In the genomic region with DNA sequence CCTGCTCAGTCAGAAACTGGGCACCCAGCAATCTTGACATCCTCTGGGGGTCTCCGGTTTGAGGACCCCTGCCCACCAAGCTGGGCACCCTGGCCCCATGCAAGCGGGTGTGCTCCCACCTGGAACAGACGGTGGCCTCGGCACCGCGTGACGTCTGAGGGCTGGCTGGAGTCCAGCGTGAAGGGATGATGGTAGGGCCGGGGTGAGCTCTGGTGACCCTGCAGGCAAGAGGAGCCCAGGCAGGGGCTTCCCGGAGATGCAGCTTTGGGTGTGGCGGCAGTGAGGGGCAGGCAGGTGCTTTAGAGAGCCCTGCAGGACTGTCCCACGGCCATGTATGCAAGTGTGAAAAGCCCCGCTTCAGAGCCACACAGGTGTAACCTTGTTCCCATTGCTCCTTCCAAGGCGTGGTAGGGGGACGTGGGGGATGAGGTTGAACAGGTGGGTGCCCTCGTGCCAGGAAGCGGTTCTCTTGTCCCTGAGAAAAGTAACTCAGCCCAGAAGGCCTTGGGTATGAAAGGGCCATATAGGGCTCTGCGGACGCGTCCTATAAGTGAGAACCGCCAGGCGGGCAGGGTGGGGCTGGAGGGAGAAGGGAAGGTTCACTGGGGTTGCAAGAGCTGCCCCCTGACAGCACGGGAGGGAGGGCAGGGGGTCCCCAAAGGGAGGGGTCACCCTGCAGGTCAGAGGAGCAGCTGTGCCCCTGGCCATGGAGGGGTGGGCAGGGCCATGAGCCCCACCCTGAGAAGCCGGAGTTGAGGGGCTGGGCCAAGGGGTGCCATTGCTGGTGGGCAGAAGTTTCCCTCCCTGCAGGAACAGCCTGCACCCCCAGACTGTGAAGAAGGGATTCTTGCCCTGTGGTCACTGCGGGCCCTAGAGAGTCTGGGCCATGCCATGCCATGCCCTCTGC, we compare ENCODE assay signal across 26 cellular contexts. TPM values are rescaled to one million over a fixed set of nuclear protein-coding genes. Genes with fewer than 3 reads are reported as not detected.
DNase-seq lines count a peak whose midpoint lies in the region; ATAC-seq and TF ChIP-seq lines count a peak whose summit lies in the region.
"Had no signal": no experiment of that assay in that cellular context is flagged by ENCODE, and none has a peak within 500 bp of the region (broad histone marks: within the 10 kb centered on the region; RNA-seq: fewer than 3 reads in every experiment).

No MANE protein-coding gene starts in this region.

- H3K27me3 Mint-ChIP-seq in activated CD4-positive, alpha-beta T cell treated with anti-CD3 and anti-CD28 coated beads, Interleukin-2, amount 10 ng/mL, durations not matched to agents 24 days and 14 days = no peaks in the 10 kb centered on the region
- H3K27me3 Mint-ChIP-seq: naive thymus-derived CD8-positive, alpha-beta T cell had no signal

- H3K27me3 ChIP-seq in spleen (replicated peaks in 1 of 7) = peaks cover 0 to 13% (median 0%) of the 10 kb centered on the region in 7 donors
- H3K27me3 ChIP-seq: dorsolateral prefrontal cortex, gastrocnemius medialis, MG63, stomach, thyroid gland had no signal

- ATAC-seq in left ventricle myocardium superior = peak; percentile 8
- ATAC-seq: HCT116 had no signal

- no peaks in the 10 kb centered on the region for H3K9me3 ChIP-seq in spleen
- H3K9me3 ChIP-seq: gastrocnemius medialis, MG63, stomach, thyroid gland had no signal

- no peaks in the 10 kb centered on the region for H3K4me1 Mint-ChIP-seq in activated CD4-positive, alpha-beta T cell treated with anti-CD3 and anti-CD28 coated beads, Interleukin-2, amount 10 ng/mL, durations not matched to agents 24 days and 14 days

- no peak overlapping the region for H3K4me3 Mint-ChIP-seq in activated CD4-positive, alpha-beta T cell treated with anti-CD3 and anti-CD28 coated beads, Interleukin-2, amount 10 ng/mL, durations not matched to agents 24 days and 14 days
- H3K4me3 Mint-ChIP-seq: activated T-cell treated with anti-CD3 and anti-CD28 coated beads, Interleukin-2, amount 50 U/mL, for 72 hours; immature natural killer cell; naive thymus-derived CD8-positive, alpha-beta T cell had no signal

- no peaks in the 10 kb centered on the region for H3K36me3 Mint-ChIP-seq in activated CD4-positive, alpha-beta T cell treated with anti-CD3 and anti-CD28 coated beads, Interleukin-2, amount 10 ng/mL, durations not matched to agents 24 days and 14 days (ENCODE audit: low read depth)

- TF ChIP-seq CTCF in spleen (IDR thresholded peaks at IDR 0.05 in 8 of 11, conservative IDR thresholded peaks at IDR 0.05 in 3 of 11) = no peak

- H3K36me3 ChIP-seq in spleen = peaks cover 0 to 43% (median 35%) of the 10 kb centered on the region in 6 donors

- TF ChIP-seq POLR2A in spleen (IDR thresholded peaks at IDR 0.05) = no peak

- WGBS in spleen, 5 donors = 73 to 80% (median 77%) methylated on average over 14 to 25 of the region's 25 CpGs

- H3K9me3 Mint-ChIP-seq in activated CD4-positive, alpha-beta T cell treated with anti-CD3 and anti-CD28 coated beads, Interleukin-2, amount 10 ng/mL, durations not matched to agents 24 days and 14 days = no peaks in the 10 kb centered on the region
- H3K9me3 Mint-ChIP-seq: immature natural killer cell; naive thymus-derived CD8-positive, alpha-beta T cell had no signal

- peak; percentile 12 for DNase-seq in activated CD8-positive, alpha-beta memory T cell treated with anti-CD3 and anti-CD28 coated beads, Interleukin-2, amount 50 U/mL, for 4 hours
- DNase-seq in activated CD8-positive, alpha-beta memory T cell treated with anti-CD3 and anti-CD28 coated beads for 24 hours = no peak
- no peak for DNase-seq in left ventricle myocardium superior
- DNase-seq in spleen = peak; percentile 56
- no peak for DNase-seq in activated CD4-positive, alpha-beta T cell treated with anti-CD3 and anti-CD28 coated beads, Interleukin-2, amount 10 ng/mL, durations not matched to agents 24 days and 14 days
- no peak for DNase-seq in anterior cingulate cortex (lab: John Stamatoyannopoulos, UW)
- DNase-seq: activated naive CD4-positive, alpha-beta T cell; activated T-cell treated with anti-CD3 and anti-CD28 coated beads, Interleukin-2, amount 50 U/mL, for 72 hours; DND-41; dorsolateral prefrontal cortex; gastrocnemius medialis; immature natural killer cell; KG1; MG63; naive thymus-derived CD8-positive, alpha-beta T cell; NCI-H1417; NCI-H2081; NCI-H226; NCI-H69; T-helper 2 cell; thyroid gland had no signal

- H3K27ac Mint-ChIP-seq in activated CD4-positive, alpha-beta T cell treated with anti-CD3 and anti-CD28 coated beads, Interleukin-2, amount 10 ng/mL, durations not matched to agents 24 days and 14 days = no peak overlapping the region
- H3K27ac Mint-ChIP-seq: activated T-cell treated with anti-CD3 and anti-CD28 coated beads, Interleukin-2, amount 50 U/mL, for 72 hours; immature natural killer cell had no signal

- H3K27ac ChIP-seq in spleen = no peak overlapping the region
- H3K27ac ChIP-seq: SK-N-MC, thyroid gland had no signal

- H3K4me3 ChIP-seq in spleen = no peak overlapping the region
- H3K4me3 ChIP-seq: dorsolateral prefrontal cortex, gastrocnemius medialis, MG63, SK-N-MC, stomach, thyroid gland had no signal

- H3K4me1 ChIP-seq in spleen = peaks cover 0 to 7% (median 0%) of the 10 kb centered on the region in 6 donors

- intact Hi-C loops in left ventricle myocardium superior (cut with micrococcal nuclease) = no loop called here
- intact Hi-C loops in spleen (cut with DNase I; ENCODE audit: low total_unique reads) = no loop called here
- intact Hi-C loops in activated CD4-positive, alpha-beta T cell treated with anti-CD3 and anti-CD28 coated beads, Interleukin-2, amount 10 ng/mL, durations not matched to agents 24 days and 14 days (cut with micrococcal nuclease) = no loop called here

RNA-seq across cellular contexts. Expression of a gene that starts 9.2 kb away (rescaled TPM):
- total RNA-seq in left ventricle myocardium superior (14.8 TPM), spleen (1 to 10 TPM; 1.0 to 5.4 (median 2.6) TPM)
- 1 to 10 TPM in 2 of 3 donors, under 1 TPM in 1; 0.79 to 5.2 (median 1.9) TPM for polyA plus RNA-seq in spleen
- total RNA-seq in activated CD4-positive, alpha-beta T cell treated with anti-CD3 and anti-CD28 coated beads, Interleukin-2, amount 10 ng/mL, durations not matched to agents 24 days and 14 days = 0.14 TPM in 1 of 2 replicates, not detected in the other
- total RNA-seq: naive thymus-derived CD8-positive, alpha-beta T cell; RPMI7951 had no signal
- polyA plus RNA-seq: immature natural killer cell; naive thymus-derived CD8-positive, alpha-beta T cell had no signal

RNA-seq across cellular contexts. Expression of a gene that starts 13.9 kb away (rescaled TPM):
- total RNA-seq in left ventricle myocardium superior (14.9 TPM), spleen (not detected)
- under 1 TPM; 0.23 to 0.99 (median 0.26) TPM for polyA plus RNA-seq in spleen
- total RNA-seq in activated CD4-positive, alpha-beta T cell treated with anti-CD3 and anti-CD28 coated beads, Interleukin-2, amount 10 ng/mL, durations not matched to agents 24 days and 14 days = not detected in 2 replicates
- total RNA-seq: RPMI7951, thyroid gland had no signal
- polyA plus RNA-seq: immature natural killer cell; liver; naive thymus-derived CD8-positive, alpha-beta T cell had no signal

RNA-seq across cellular contexts. Expression of a gene that starts 16.5 kb away (rescaled TPM):
- 2.6 TPM for total RNA-seq in left ventricle myocardium superior
- total RNA-seq in spleen = 1 to 10 TPM in 1 of 7 donors, under 1 TPM in 2, not detected in 4; 0.28 to 1.1 (median 0.39) TPM
- 1 to 10 TPM in 2 of 3 donors, under 1 TPM in 1; 0.67 to 2.4 (median 1.4) TPM for polyA plus RNA-seq in spleen
- not detected in 2 replicates for total RNA-seq in activated CD4-positive, alpha-beta T cell treated with anti-CD3 and anti-CD28 coated beads, Interleukin-2, amount 10 ng/mL, durations not matched to agents 24 days and 14 days
- polyA plus RNA-seq: immature natural killer cell; naive thymus-derived CD8-positive, alpha-beta T cell had no signal

RNA-seq across cellular contexts. Expression of a gene that starts 31.9 kb away (rescaled TPM):
- total RNA-seq in left ventricle myocardium superior (143 TPM), spleen (10 to 100 TPM; 32.2 to 63.1 (median 42.5) TPM)
- 10 to 100 TPM; 13.0 to 25.9 (median 13.1) TPM for polyA plus RNA-seq in spleen
- total RNA-seq in activated CD4-positive, alpha-beta T cell treated with anti-CD3 and anti-CD28 coated beads, Interleukin-2, amount 10 ng/mL, durations not matched to agents 24 days and 14 days = 17.3 and 18.6 TPM in 2 replicates

RNA-seq across cellular contexts. Expression of a gene that starts 37.3 kb away (rescaled TPM):
- total RNA-seq in left ventricle myocardium superior = 25.4 TPM
- total RNA-seq in spleen = 100 to 1,000 TPM in 5 of 7 donors, 10 to 100 TPM in 2; 76.7 to 158 (median 105) TPM
- polyA plus RNA-seq in spleen = 100 to 1,000 TPM; 110 to 318 (median 282) TPM
- 82.3 and 87.9 TPM in 2 replicates for total RNA-seq in activated CD4-positive, alpha-beta T cell treated with anti-CD3 and anti-CD28 coated beads, Interleukin-2, amount 10 ng/mL, durations not matched to agents 24 days and 14 days

Comparison
In these comparisons a context has a peak if more than half of its experiments do, and no peak if none do; other contexts are left out.
1. DNase-seq: peak in activated CD8-positive, alpha-beta memory T cell treated with anti-CD3 and anti-CD28 coated beads, Interleukin-2, amount 50 U/mL, for 4 hours (single experiment) and spleen (single experiment); none in activated CD8-positive, alpha-beta memory T cell treated with anti-CD3 and anti-CD28 coated beads for 24 hours (single experiment), left ventricle myocardium superior (single experiment), activated CD4-positive, alpha-beta T cell treated with anti-CD3 and anti-CD28 coated beads, Interleukin-2, amount 10 ng/mL, durations not matched to agents 24 days and 14 days (single experiment) and anterior cingulate cortex (0 of 58).
2. RNA of a gene that starts 13.9 kb away (total RNA-seq): 14.9 TPM in left ventricle myocardium superior (single experiment); not detected in spleen and not detected in activated CD4-positive, alpha-beta T cell treated with anti-CD3 and anti-CD28 coated beads, Interleukin-2, amount 10 ng/mL, durations not matched to agents 24 days and 14 days; every median in the first group is over 10 times any median in the second.